ENCODE assay signal across 8 cellular contexts in genomic region chr6:3155416-3155815, GRCh38. TPM values are rescaled to one million over a fixed set of nuclear protein-coding genes. Genes with fewer than 3 reads are reported as not detected.
DNase-seq lines count a peak whose midpoint lies in the region; ATAC-seq and TF ChIP-seq lines count a peak whose summit lies in the region.
"Not testable (repeated sequence)": the region's sequence is repeated elsewhere in the genome, so short reads cannot be mapped to it uniquely, and the experiment has no call there.

No MANE protein-coding gene starts in this region.

- H3K18ac ChIP-seq in trophoblast cell (ENCODE audit: low read length): not testable (repeated sequence)

- peak overlapping the region; percentile 97 for H3K4me3 Mint-ChIP-seq in GM23338
- H3K4me3 Mint-ChIP-seq in activated naive CD8-positive, alpha-beta T cell: peak overlapping the region; percentile 69
- peak overlapping the region; percentile 47 for H3K4me3 Mint-ChIP-seq in endothelial cell (ENCODE audit: unreplicated experiment)
- H3K4me3 Mint-ChIP-seq in naive thymus-derived CD8-positive, alpha-beta T cell: peak overlapping the region in 8 of 10 donors; percentile 9 to 93 (median 42)

- H4K91ac ChIP-seq in trophoblast cell (ENCODE audit: low read depth, low read length): not testable (repeated sequence)

- not testable (repeated sequence) for H4K12ac ChIP-seq in trophoblast cell (ENCODE audit: low read depth, low read length)

- not testable (repeated sequence) for H3K27ac Mint-ChIP-seq in GM23338; activated naive CD8-positive, alpha-beta T cell; endothelial cell (ENCODE audit: unreplicated experiment)
- H3K27ac Mint-ChIP-seq in naive thymus-derived CD8-positive, alpha-beta T cell: peak overlapping the region in 5 of 10 donors; percentile 15 to 87 (median 43)

- H3K14ac ChIP-seq in trophoblast cell (ENCODE audit: low read length): not testable (repeated sequence)

- not testable (repeated sequence) for H3K9me3 Mint-ChIP-seq in GM23338; activated naive CD8-positive, alpha-beta T cell (ENCODE audit: low read depth); endothelial cell (ENCODE audit: unreplicated experiment); naive thymus-derived CD8-positive, alpha-beta T cell

- not testable (repeated sequence) for H2AK5ac ChIP-seq in trophoblast cell (ENCODE audit: low read length)

- not testable (repeated sequence) for H2BK5ac ChIP-seq in trophoblast cell (ENCODE audit: low read depth, low read length, poor library complexity)

- not testable (repeated sequence) for H3K9ac ChIP-seq in iPS-20b (ENCODE audit: low read depth, low read length); trophoblast cell (ENCODE audit: low read length)

- H3K36me3 ChIP-seq in GM23338 (ENCODE audit: insufficient read depth) (peaks cover 20% of the 10 kb centered on the region), iPS-20b (ENCODE audit: insufficient read depth, low read depth, low read length) (peaks cover 40% of the 10 kb centered on the region), trophoblast cell (ENCODE audit: control insufficient read depth in 1 of 2, insufficient read depth in 2 of 2, low read length in 2 of 2) (peaks cover 10 to 15% of the 10 kb centered on the region in 2 experiments)

- H3K36me3 Mint-ChIP-seq in GM23338 (ENCODE audit: low read depth) (peaks cover 49% of the 10 kb centered on the region), endothelial cell (ENCODE audit: low read depth, unreplicated experiment) (peaks cover 16% of the 10 kb centered on the region)
- not testable (repeated sequence) for H3K36me3 Mint-ChIP-seq in activated naive CD8-positive, alpha-beta T cell; naive thymus-derived CD8-positive, alpha-beta T cell

- H3K79me1 ChIP-seq in trophoblast cell (ENCODE audit: low read length): peaks cover 10% of the 10 kb centered on the region

- not testable (repeated sequence) for H2BK120ac ChIP-seq in trophoblast cell (ENCODE audit: insufficient read depth, low read length, poor library complexity)

- H3K79me2 ChIP-seq in GM23338 (replicated peaks; ENCODE audit: insufficient read depth): peaks cover 15% of the 10 kb centered on the region
- peaks cover 11% of the 10 kb centered on the region for H3K79me2 ChIP-seq in trophoblast cell (ENCODE audit: control insufficient read depth, insufficient read depth, low read length, poor library complexity)

- H3K4me3 ChIP-seq in AG04450 (ENCODE audit: low read depth, low read length): peak overlapping the region; percentile 10; the same call in 1 of the 2 replicates
- peak overlapping the region; percentile 91; the same call in 1 of the 2 replicates for H3K4me3 ChIP-seq in GM23338
- H3K4me3 ChIP-seq in iPS-20b (ENCODE audit: low read length): peak overlapping the region; percentile 43
- not testable (repeated sequence) for H3K4me3 ChIP-seq in trophoblast cell (ENCODE audit: low read depth, low read length)

- H2BK12ac ChIP-seq in trophoblast cell (ENCODE audit: low read length): not testable (repeated sequence)

- not testable (repeated sequence) for H3K9me3 ChIP-seq in AG04450 (ENCODE audit: control insufficient read depth, insufficient read depth, low read length); iPS-20b (ENCODE audit: insufficient read depth, low read depth, low read length); trophoblast cell (ENCODE audit: insufficient read depth, low read depth, low read length)

- not testable (repeated sequence) for H3K4me2 ChIP-seq in GM23338
- H3K4me2 ChIP-seq in trophoblast cell (ENCODE audit: low read length): peak overlapping the region; percentile 25

- not testable (repeated sequence) for H3K4ac ChIP-seq in trophoblast cell (ENCODE audit: low read depth, low read length)

- H3K27me3 Mint-ChIP-seq in GM23338 (ENCODE audit: insufficient read depth, low read depth, poor library complexity): peaks cover 19% of the 10 kb centered on the region
- not testable (repeated sequence) for H3K27me3 Mint-ChIP-seq in activated naive CD8-positive, alpha-beta T cell; endothelial cell (ENCODE audit: unreplicated experiment); naive thymus-derived CD8-positive, alpha-beta T cell

- POLR2A ChIA-PET in AG04450 (lab: Yijun Ruan, JAX); RWPE1 (lab: Yijun Ruan, JAX; ENCODE audit: low non-redundant PET): not testable (repeated sequence)
- POLR2A ChIA-PET in naive thymus-derived CD8-positive, alpha-beta T cell (lab: Charles Lee): interaction anchor here (0.6 kb wide), 1 partner anchor 202 kb away, joined by 3 read pairs; no protein-coding TSS in a partner anchor

- no CpG with 5 or more reads among the region's 6 CpGs for WGBS in trophoblast cell (ENCODE audit: extremely low coverage, insufficient coverage, insufficient read length)

- DNase-seq in AG04450 (ENCODE audit: low read depth, low spot score); GM23338 (ENCODE audit: low spot score); RWPE1 (ENCODE audit: low spot score); endothelial cell (ENCODE audit: low spot score); naive thymus-derived CD8-positive, alpha-beta T cell; trophoblast cell: not testable (repeated sequence)

- H2AFZ ChIP-seq in GM23338; trophoblast cell (ENCODE audit: insufficient read depth, low read length, poor library complexity): not testable (repeated sequence)

- H4K20me1 ChIP-seq in GM23338 (replicated peaks; ENCODE audit: insufficient read depth): not testable (repeated sequence)

- H3K4me1 ChIP-seq in GM23338 (ENCODE audit: insufficient read depth): peaks cover 22% of the 10 kb centered on the region
- H3K4me1 ChIP-seq in iPS-20b (ENCODE audit: insufficient read depth, low read length): peaks cover 21% of the 10 kb centered on the region
- not testable (repeated sequence) for H3K4me1 ChIP-seq in trophoblast cell (ENCODE audit: control insufficient read depth in 1 of 2, insufficient read depth in 2 of 2, low read length in 2 of 2)

- H3K23ac ChIP-seq in trophoblast cell (ENCODE audit: low read length): not testable (repeated sequence)

- H4K8ac ChIP-seq in trophoblast cell (ENCODE audit: low read depth, low read length): not testable (repeated sequence)

- not testable (repeated sequence) for H3K9me2 ChIP-seq in GM23338 (ENCODE audit: insufficient read depth)

- TF ChIP-seq CTCF in AG04450 (IDR thresholded peaks at IDR 0.05; ENCODE audit: low read depth, low read length); GM23338 (conservative IDR thresholded peaks at IDR 0.05; ENCODE audit: low read depth in 2 of 2); RWPE1 (conservative IDR thresholded peaks at IDR 0.05; ENCODE audit: low read depth); endothelial cell (IDR thresholded peaks at IDR 0.05; ENCODE audit: unreplicated experiment): not testable (repeated sequence)

- not testable (repeated sequence) for H3K27me3 ChIP-seq in AG04450 (ENCODE audit: control insufficient read depth, insufficient read depth, low read length); GM23338 (ENCODE audit: insufficient read depth); iPS-20b (ENCODE audit: insufficient read depth, low read length); trophoblast cell (ENCODE audit: insufficient read depth, low read length)

- H3K4me1 Mint-ChIP-seq in GM23338: peaks cover 30% of the 10 kb centered on the region
- H3K4me1 Mint-ChIP-seq in activated naive CD8-positive, alpha-beta T cell (ENCODE audit: low read depth): peaks cover 28% of the 10 kb centered on the region
- H3K4me1 Mint-ChIP-seq in endothelial cell (ENCODE audit: unreplicated experiment): peaks cover 36% of the 10 kb centered on the region
- H3K4me1 Mint-ChIP-seq in naive thymus-derived CD8-positive, alpha-beta T cell: peaks cover 11 to 30% (median 28%) of the 10 kb centered on the region in 4 donors

- not testable (repeated sequence) for ATAC-seq in GM23338; naive thymus-derived CD8-positive, alpha-beta T cell

- peaks cover 40% of the 10 kb centered on the region for H3F3A ChIP-seq in GM23338 (replicated peaks; ENCODE audit: low read depth)

- CTCF ChIA-PET in AG04450 (lab: Charles Lee): not testable (repeated sequence)
- CTCF ChIA-PET in RWPE1 (lab: Yijun Ruan, JAX): interaction anchor here (0.6 kb wide), 1 partner anchor 29 kb away, joined by 3 read pairs; no protein-coding TSS in a partner anchor

- not testable (repeated sequence) for H3K27ac ChIP-seq in AG04450 (ENCODE audit: low read depth, low read length); GM23338 (ENCODE audit: low read depth); iPS-20b (ENCODE audit: low read length); trophoblast cell (ENCODE audit: low read depth, low read length)
- H3K27ac ChIP-seq in RWPE1: 0 out of 2 replicates have a peak overlapping the region, but pooled peaks have one; percentile 8

RNA-seq across cellular contexts. Expression of gene TUBB2A, which starts 1.9 kb away (rescaled TPM):
- polyA plus RNA-seq in AG04450 (2011; rRNA removed) (111 and 138 TPM in 2 replicates), GM23338 (2016; fragmentation: Nextera tagmentation; extraction: Ambion mirVana) (286 and 305 TPM in 2 replicates)
- 118 and 150 TPM in 2 replicates for polyA minus RNA-seq in AG04450 (2011; rRNA and poly(A)+ RNA removed)
- 376 and 407 TPM in 2 replicates for total RNA-seq in GM23338 (2014; rRNA removed; shearing (Covaris generic))
- total RNA-seq in endothelial cell (ENCODE audit: unreplicated experiment): 73.6 TPM
- total RNA-seq in naive thymus-derived CD8-positive, alpha-beta T cell: 1 to 10 TPM; 3.7 to 4.6 TPM
- polyA plus RNA-seq in naive thymus-derived CD8-positive, alpha-beta T cell: 1 to 10 TPM; 1.1 to 4.4 (median 2.7) TPM
- polyA plus RNA-seq in trophoblast cell (2013): 167 and 171 TPM in 2 replicates

RNA-seq across cellular contexts. Expression of gene BPHL, which starts 36.9 kb away (rescaled TPM):
- 21.0 and 24.4 TPM in 2 replicates for polyA plus RNA-seq in AG04450 (2011; rRNA removed)
- polyA minus RNA-seq in AG04450 (2011; rRNA and poly(A)+ RNA removed): 9.5 and 9.8 TPM in 2 replicates
- 22.8 and 29.2 TPM in 2 replicates for total RNA-seq in GM23338 (2014; rRNA removed; shearing (Covaris generic))
- polyA plus RNA-seq in GM23338 (2016; fragmentation: Nextera tagmentation; extraction: Ambion mirVana): 38.4 and 45.5 TPM in 2 replicates
- total RNA-seq in endothelial cell (ENCODE audit: unreplicated experiment): 35.4 TPM
- 10 to 100 TPM; 11.3 to 15.7 TPM for total RNA-seq in naive thymus-derived CD8-positive, alpha-beta T cell
- 10 to 100 TPM in 1 of 3 donors, 1 to 10 TPM in 2; 7.3 to 13.5 (median 8.7) TPM for polyA plus RNA-seq in naive thymus-derived CD8-positive, alpha-beta T cell
- 21.0 and 22.0 TPM in 2 replicates for polyA plus RNA-seq in trophoblast cell (2013)

Comparison
In these comparisons a context has a peak if more than half of its experiments do, and no peak if none do; other contexts are left out.
1. H3K4me3 Mint-ChIP-seq: peak in every context shown above with its lines; median percentile 97 in GM23338; 69 in activated naive CD8-positive, alpha-beta T cell; 47 in endothelial cell; 42 in naive thymus-derived CD8-positive, alpha-beta T cell.
2. RNA of gene TUBB2A, which starts 1.9 kb away (total RNA-seq): 376 to 407 TPM in GM23338 and 73.6 TPM in endothelial cell (single experiment); 3.7 to 4.6 TPM in naive thymus-derived CD8-positive, alpha-beta T cell; every median in the first group is over 10 times any median in the second.